9 cellular contexts compared by ENCODE assay signal in genomic region chr16:70691223-70692129, GRCh38.
DNase-seq lines count a peak whose midpoint lies in the region; ATAC-seq and TF ChIP-seq lines count a peak whose summit lies in the region.
"Had no signal": no experiment of that assay in that cellular context is flagged by ENCODE, and none has a peak within 500 bp of the region (broad histone marks: within the 10 kb centered on the region; RNA-seq: fewer than 3 reads in every experiment).

No MANE protein-coding gene starts in this region.

- peak overlapping the region; percentile 100 for H3K27ac ChIP-seq in RWPE1

- CTCF ChIA-PET in RWPE1 (lab: Yijun Ruan, JAX), result interaction anchor here (0.6 kb wide), 1 partner anchor 38 kb away, joined by 5 read pairs; no protein-coding TSS in a partner anchor

- ATAC-seq in GM21526 (IDR thresholded peaks at IDR 0.05; ENCODE audit: low FRiP score, unreplicated experiment) (no peak), GM21786 (IDR thresholded peaks at IDR 0.05; ENCODE audit: unreplicated experiment) (no peak)
- ATAC-seq: WTC11 had no signal

- no peak for TF ChIP-seq CTCF in RWPE1 (conservative IDR thresholded peaks at IDR 0.05; ENCODE audit: low read depth)
- no peak for TF ChIP-seq CTCF in fibroblast of pulmonary artery (IDR thresholded peaks at IDR 0.05; ENCODE audit: low read length, missing control alignments)

- POLR2A ChIA-PET in RWPE1 (lab: Yijun Ruan, JAX; ENCODE audit: low non-redundant PET), result no interaction called here

- peak; percentile 92 for DNase-seq in AG08395 (ENCODE audit: low spot score)
- DNase-seq in RWPE1 (ENCODE audit: low spot score), result no peak
- peak; percentile 88 for DNase-seq in fibroblast of pulmonary artery (ENCODE audit: low read depth)
- peak; percentile 50 for DNase-seq in non-pigmented ciliary epithelial cell (ENCODE audit: low read depth)
- DNase-seq in NCI-H1105 (lab: John Stamatoyannopoulos, UW), result no peak
- DNase-seq in NK-92 treated with Interleukin-12 subunit alpha and Interleukin-12 subunit beta, amount 100 ng/mL, for 24 hours (lab: John Stamatoyannopoulos, UW), result no peak

- H3K4me3 ChIP-seq in fibroblast of pulmonary artery (replicated peaks; ENCODE audit: low read depth, low read length), result no peak overlapping the region

Comparison
In these comparisons a context has a peak if more than half of its experiments do, and no peak if none do; other contexts are left out.
1. DNase-seq: peak in AG08395 (single experiment), fibroblast of pulmonary artery (single experiment) and non-pigmented ciliary epithelial cell (single experiment); none in RWPE1 (single experiment), NCI-H1105 (single experiment) and NK-92 treated with Interleukin-12 subunit alpha and Interleukin-12 subunit beta, amount 100 ng/mL, for 24 hours (single experiment).